ENCODE assay signal across 8 cellular contexts in genomic region chr1:204104331-204105222, GRCh38. TPM values are rescaled to one million over a fixed set of nuclear protein-coding genes. Genes with fewer than 3 reads are reported as not detected.
DNase-seq lines count a peak whose midpoint lies in the region; ATAC-seq and TF ChIP-seq lines count a peak whose summit lies in the region.

No MANE protein-coding gene starts in this region.

- peak overlapping the region; percentile 97 to 100 for H3K27ac Mint-ChIP-seq in natural killer cell

- TF ChIP-seq CTCF in natural killer cell (IDR thresholded peaks at IDR 0.05): no peak

- H3K36me3 Mint-ChIP-seq in natural killer cell: no peaks in the 10 kb centered on the region

- intact Hi-C loops in natural killer cell (cut with micrococcal nuclease): no loop called here

- DNase-seq in CMK (ENCODE audit: low read depth) (peak; percentile 59), NCI-H2029 treated with DMSO at 0.1 percent for 48 hours (lab: John Stamatoyannopoulos, UW) (peak; percentile 14), natural killer cell (no peak), NCI-H2107 treated with DMSO at 0.1 percent for 48 hours (lab: John Stamatoyannopoulos, UW; ENCODE audit: unreplicated experiment) (no peak), UCSD-AML1 (lab: John Stamatoyannopoulos, UW; ENCODE audit: unreplicated experiment) (no peak), G401 (ENCODE audit: low spot score) (no peak), superior temporal gyrus (ENCODE audit: extremely low spot score) (no peak)

- ATAC-seq in natural killer cell: peak; percentile 35 to 58 (median 39)

- H3K4me3 Mint-ChIP-seq in natural killer cell: peak overlapping the region; percentile 84

- peak overlapping the region; percentile 14 for H3K27ac ChIP-seq in cingulate gyrus (ENCODE audit: low read depth, low read length)

- peaks cover 64 to 77% of the 10 kb centered on the region in 2 donors for H3K4me1 Mint-ChIP-seq in natural killer cell

- in situ Hi-C loops in G401 (cut with HindIII; ENCODE audit: low sequenced_read_pairs): no loop called here

- no peaks in the 10 kb centered on the region for H3K27me3 Mint-ChIP-seq in natural killer cell (ENCODE audit: low read depth in 2 of 2)

- no peaks in the 10 kb centered on the region for H3K9me3 Mint-ChIP-seq in natural killer cell

RNA-seq across cellular contexts. Expression of gene SOX13, which starts 31.7 kb away (rescaled TPM):
- 10 to 100 TPM; 27.3 to 44.7 (median 41.4) TPM for total RNA-seq in natural killer cell
- total RNA-seq in G401 (2014; rRNA removed; shearing (Covaris generic)): 0.06 TPM in 1 of 2 replicates, not detected in the other

RNA-seq across cellular contexts. Expression of gene ETNK2, which starts 47.3 kb away (rescaled TPM):
- 1 to 10 TPM; 5.1 to 5.8 (median 5.5) TPM for total RNA-seq in natural killer cell
- 11.9 and 15.8 TPM in 2 replicates for total RNA-seq in G401 (2014; rRNA removed; shearing (Covaris generic))

Comparison
In these comparisons a context has a peak if more than half of its experiments do, and no peak if none do; other contexts are left out.
1. DNase-seq: peak in CMK (single experiment) and NCI-H2029 treated with DMSO at 0.1 percent for 48 hours (single experiment); none in natural killer cell (single experiment), NCI-H2107 treated with DMSO at 0.1 percent for 48 hours (single experiment), UCSD-AML1 (single experiment), G401 (single experiment) and superior temporal gyrus (single experiment).
2. RNA of gene SOX13, which starts 31.7 kb away (total RNA-seq): 27.3 to 44.7 TPM in natural killer cell; 0.06 TPM in G401; every median in the first group is over 10 times any median in the second.